In the genomic region with DNA sequence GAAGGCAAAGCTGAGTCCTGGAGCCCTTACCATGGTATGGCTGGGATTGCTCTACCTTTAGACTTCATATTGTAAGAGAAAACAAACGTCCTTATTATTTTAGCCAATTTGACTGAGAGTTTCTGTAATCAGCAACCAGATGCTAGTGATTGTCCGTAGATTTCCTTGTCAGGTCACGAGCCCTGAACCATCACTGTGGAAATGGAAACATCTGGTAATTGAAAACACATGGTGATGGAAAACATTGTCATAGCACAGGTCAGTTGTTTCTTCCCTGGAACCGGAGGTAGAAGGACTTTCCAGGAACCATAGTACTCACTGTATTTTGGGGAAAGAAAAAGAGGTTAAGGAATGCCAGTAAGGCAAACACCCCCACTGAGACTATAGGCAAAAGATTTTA, we compare ENCODE assay signal across 32 cellular contexts. TPM values are rescaled to one million over a fixed set of nuclear protein-coding genes. Genes with fewer than 3 reads are reported as not detected.
"Had no signal": no experiment of that assay in that cellular context is flagged by ENCODE, and none has a peak within 500 bp of the region (broad histone marks: within the 10 kb centered on the region; RNA-seq: fewer than 3 reads in every experiment).

No MANE protein-coding gene starts in this region.

- H3K27me3 ChIP-seq: ascending aorta, cardiac muscle cell, SJSA1 had no signal

- H3K9me3 ChIP-seq: ascending aorta, SJSA1 had no signal

- H3K36me3 ChIP-seq: ascending aorta, cardiac muscle cell, SJSA1 had no signal

- ATAC-seq: activated CD8-positive, alpha-beta T cell treated with anti-CD3 and anti-CD28 coated beads for 36 hours had no signal

- H3K4me3 ChIP-seq: ascending aorta, cardiac muscle cell, PC-9, SJSA1 had no signal

- H3K27ac ChIP-seq: ascending aorta, cardiac muscle cell, KMS-11, PC-9, SJSA1 had no signal

- DNase-seq: activated CD4-positive, alpha-beta T cell treated with anti-CD3 and anti-CD28 coated beads, Interleukin-2, amount 10 ng/mL, durations not matched to agents 24 days and 14 days; activated CD4-positive, alpha-beta T cell treated with anti-CD3 and anti-CD28 coated beads, Interleukin-2, amount 50 U/mL, for 4 hours; activated CD8-positive, alpha-beta T cell treated with anti-CD3 and anti-CD28 coated beads for 36 hours; activated gamma-delta T cell; activated naive CD4-positive, alpha-beta T cell treated with Interleukin-2 at 50 U/mL for 16 hours; activated naive CD8-positive, alpha-beta T cell treated with anti-CD3 and anti-CD28 coated beads, Interleukin-2, amount 10 ng/mL, durations not matched to agents 7 days and 5 days; activated T-cell treated with anti-CD3 and anti-CD28 coated beads, Interleukin-2, amount 50 U/mL, for 24 hours; amygdala; MM.1S; MV-4-11; NCI-H1092; NCI-H1436 treated with DMSO at 0.1 percent for 48 hours; NCI-H1694 treated with DMSO at 0.1 percent for 48 hours; NCI-H2029; NCI-H345; NCI-H510A; NCI-H526; NCI-H748 treated with DMSO at 0.1 percent for 48 hours; NK-92 treated with Interleukin-12 subunit alpha and Interleukin-12 subunit beta, amount 100 ng/mL, for 24 hours; PC-9; SHP77 treated with DMSO at 0.1 percent for 48 hours; T1000 had no signal

- H3K4me1 ChIP-seq: ascending aorta, SJSA1 had no signal

RNA-seq across cellular contexts. Expression of gene DEUP1, which starts 40.5 kb away (rescaled TPM):
- total RNA-seq: activated CD4-positive, alpha-beta T cell treated with anti-CD3 and anti-CD28 coated beads, Interleukin-2, amount 10 ng/mL, durations not matched to agents 24 days and 14 days; activated CD8-positive, alpha-beta memory T cell treated with anti-CD3 and anti-CD28 coated beads for 36 hours; activated CD8-positive, alpha-beta T cell treated with anti-CD3 and anti-CD28 coated beads for 36 hours; activated naive CD8-positive, alpha-beta T cell treated with anti-CD3 and anti-CD28 coated beads, Interleukin-2, amount 10 ng/mL, durations not matched to agents 7 days and 5 days; activated T-helper 2 cell treated with anti-CD3 and anti-CD28 coated beads, Interferon-gamma antibody, Interleukin-2, Interleukin-4, amounts not matched to agents 10 μg/mL and 5 μg/mL and 100 μg/mL, durations not matched to agents 14 hours and 24 hours and 36 hours; ascending aorta; LHCN-M2; OCI-LY7; PC-9; SJSA1; T-helper 1 cell treated with Interleukin-12 subunit alpha and Interleukin-12 subunit beta and Interleukin-4 antibody, amounts not matched to agents 30 ng/mL and 1 ng/mL, for 36 hours; T-helper 2 cell treated with Interferon-gamma antibody and Interleukin-4, amounts not matched to agents 100 ng/mL and 5 ng/mL, for 36 hours had no signal
